10 cellular contexts compared by ENCODE assay signal in genomic region chr6:53704700-53705099, GRCh38. TPM values are rescaled to one million over a fixed set of nuclear protein-coding genes. Genes with fewer than 3 reads are reported as not detected.
"Had no signal": no experiment of that assay in that cellular context is flagged by ENCODE, and none has a peak within 500 bp of the region (broad histone marks: within the 10 kb centered on the region; RNA-seq: fewer than 3 reads in every experiment).

No MANE protein-coding gene starts in this region.

- H2AFZ ChIP-seq: GM23248 had no signal

- H3K9me3 ChIP-seq: HAP-1 had no signal

- DNase-seq: GM23248, GOT3, H7, HFFc6, KBM-7 had no signal

- H3K27ac ChIP-seq: GM23248, HL-60, KMS-11 had no signal

- H3K9ac ChIP-seq: GM23248, KMS-11 had no signal

- H3K4me2 ChIP-seq: KMS-11 had no signal

- ATAC-seq: HCT116, HepG2 had no signal

- H3K36me3 ChIP-seq: HAP-1 had no signal

- H3K4me3 ChIP-seq: GM23248, HAP-1 had no signal

RNA-seq across cellular contexts. Expression of gene KLHL31, which starts 39.1 kb away (rescaled TPM):
- total RNA-seq: GM23248, HFFc6 had no signal
